In the genomic region with DNA sequence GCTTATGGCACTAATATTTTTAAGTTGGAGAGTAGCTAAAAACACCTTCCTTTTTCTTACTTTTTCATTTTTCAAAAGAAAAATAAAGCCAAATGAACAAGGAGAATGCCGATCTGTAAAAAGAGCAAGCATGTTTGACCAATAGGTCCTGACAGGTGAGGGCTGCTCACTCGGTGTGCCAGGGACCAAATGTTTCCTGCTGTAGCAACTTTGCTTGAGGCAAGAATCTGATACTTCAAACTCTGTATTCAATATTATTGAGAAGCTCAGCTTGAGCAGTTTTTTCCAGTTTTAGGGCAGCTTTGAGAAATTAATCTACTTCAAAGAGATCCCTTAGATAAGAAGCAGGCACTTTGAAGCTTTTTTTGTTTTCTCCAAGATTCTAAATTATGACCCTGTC, we compare ENCODE assay signal across 17 cellular contexts.
DNase-seq lines count a peak whose midpoint lies in the region; TF ChIP-seq lines count a peak whose summit lies in the region.
"Had no signal": no experiment of that assay in that cellular context is flagged by ENCODE, and none has a peak within 500 bp of the region (broad histone marks: within the 10 kb centered on the region; RNA-seq: fewer than 3 reads in every experiment).

No MANE protein-coding gene starts in this region.

- no peaks in the 10 kb centered on the region for H3K79me2 ChIP-seq in PC-9 (ENCODE audit: low read depth)

- H3K9me3 Mint-ChIP-seq in Caco-2 (ENCODE audit: unreplicated experiment) (no peaks in the 10 kb centered on the region), mesothelial cell of epicardium (no peaks in the 10 kb centered on the region)
- H3K9me3 Mint-ChIP-seq: CD4-positive, alpha-beta memory T cell; HFFc6 had no signal

- CTCF ChIA-PET in Caco-2 (lab: Charles Lee) (interaction anchor here (0.6 to 1.4 kb wide), 4 partner anchors 28 to 141 kb away, joined by 3 to 5 read pairs (median 3); no protein-coding TSS in a partner anchor), PC-9 (lab: Charles Lee) (no interaction called here)

- intact Hi-C loops in Caco-2 (cut with micrococcal nuclease; ENCODE audit: unreplicated experiment): loop anchor here (1.0 to 10.0 kb wide), 6 partner anchors 27 to 396 kb away; a partner anchor contains a TSS
- intact Hi-C loops in PC-9 (cut with micrococcal nuclease; ENCODE audit: unreplicated experiment): no loop called here
- intact Hi-C loops in prostate gland (cut with DNase I): no loop called here

- no peak overlapping the region for H3K4me3 ChIP-seq in Caco-2 (ENCODE audit: low read depth, low read length)
- no peak overlapping the region for H3K4me3 ChIP-seq in PC-9
- H3K4me3 ChIP-seq in prostate gland: no peak overlapping the region
- H3K4me3 ChIP-seq: HAP-1 had no signal

- H3K36me3 Mint-ChIP-seq in Caco-2 (ENCODE audit: insufficient read depth, unreplicated experiment): peaks cover 73% of the 10 kb centered on the region
- H3K36me3 Mint-ChIP-seq in mesothelial cell of epicardium: peaks cover 5% of the 10 kb centered on the region
- H3K36me3 Mint-ChIP-seq: CD4-positive, alpha-beta memory T cell had no signal

- H4K20me1 ChIP-seq in PC-9 (ENCODE audit: insufficient read depth): no peaks in the 10 kb centered on the region

- no peak for TF ChIP-seq POLR2A in prostate gland (IDR thresholded peaks at IDR 0.05)

- H3K27me3 Mint-ChIP-seq in Caco-2 (ENCODE audit: insufficient read depth, unreplicated experiment) (no peaks in the 10 kb centered on the region), mesothelial cell of epicardium (ENCODE audit: low read depth) (no peaks in the 10 kb centered on the region)

- DNase-seq in Caco-2 (peak; percentile 78), PC-9 (peak in 1 of 2 experiments; percentile 43), mesothelial cell of epicardium (ENCODE audit: low spot score in 2 of 2, unreplicated experiment in 2 of 2) (no peak), prostate gland (ENCODE audit: low spot score) (peak; percentile 28), DMS114 treated with DMSO at 0.1 percent for 48 hours (lab: John Stamatoyannopoulos, UW; ENCODE audit: unreplicated experiment) (no peak), NCI-H82 treated with DMSO at 0.1 percent for 48 hours (lab: John Stamatoyannopoulos, UW; ENCODE audit: unreplicated experiment) (no peak)
- DNase-seq in stimulated activated naive CD4-positive, alpha-beta T cell treated with Interleukin-2 at 50 U/mL for 16 hours (lab: John Stamatoyannopoulos, UW): no peak
- DNase-seq: BE2C; CD4-positive, alpha-beta memory T cell; COR-L47; DMS53; GF-D8; GOT3; HFFc6 had no signal

- H3K4me1 ChIP-seq in Caco-2 (peaks cover 89% of the 10 kb centered on the region), PC-9 (replicated peaks; ENCODE audit: insufficient read depth) (peaks cover 10% of the 10 kb centered on the region; the same call in 1 of the 2 replicates), prostate gland (replicated peaks) (no peaks in the 10 kb centered on the region)
- H3K4me1 ChIP-seq: HAP-1 had no signal

- H3K4me1 Mint-ChIP-seq in Caco-2 (ENCODE audit: low read depth, unreplicated experiment): peaks cover 73% of the 10 kb centered on the region
- peaks cover 63% of the 10 kb centered on the region for H3K4me1 Mint-ChIP-seq in mesothelial cell of epicardium
- H3K4me1 Mint-ChIP-seq: CD4-positive, alpha-beta memory T cell had no signal

- whole genome bisulfite sequencing in prostate gland: 50% methylated on average over 2 of the region's 2 CpGs

- H3K36me3 ChIP-seq in Caco-2 (ENCODE audit: control insufficient read depth, insufficient read depth, low read length) (peaks cover 2% of the 10 kb centered on the region; the same call in 1 of the 2 replicates), PC-9 (ENCODE audit: low read depth) (no peaks in the 10 kb centered on the region), prostate gland (no peaks in the 10 kb centered on the region)
- H3K36me3 ChIP-seq: BE2C had no signal

- H3K9me3 ChIP-seq in Caco-2 (no peaks in the 10 kb centered on the region), PC-9 (ENCODE audit: insufficient read depth, low read depth) (no peaks in the 10 kb centered on the region), prostate gland (no peaks in the 10 kb centered on the region)
- H3K9me3 ChIP-seq: BE2C, HAP-1 had no signal

- H3F3A ChIP-seq in PC-9 (ENCODE audit: insufficient read depth, low read depth): no peaks in the 10 kb centered on the region

- POLR2A ChIA-PET in Caco-2 (lab: Charles Lee): interaction anchor here (0.8 kb wide), 1 partner anchor 365 kb away, joined by 3 read pairs; a partner anchor contains a TSS
- POLR2A ChIA-PET in PC-9 (lab: Charles Lee; ENCODE audit: unreplicated experiment): interaction anchor here (0.6 kb wide), 1 partner anchor 633 kb away, joined by 3 read pairs; no protein-coding TSS in a partner anchor

- TF ChIP-seq CTCF in Caco-2 (IDR thresholded peaks at IDR 0.05; ENCODE audit: insufficient read depth in 1 of 2, low read depth in 1 of 2, low read length in 1 of 2, severe bottlenecking in 1 of 2, unreplicated experiment in 1 of 2) (no peak), PC-9 (conservative IDR thresholded peaks at IDR 0.05) (no peak), mesothelial cell of epicardium (IDR thresholded peaks at IDR 0.05; ENCODE audit: unreplicated experiment) (no peak), prostate gland (IDR thresholded peaks at IDR 0.05) (no peak)

- H3K27ac ChIP-seq in PC-9 (no peak overlapping the region), prostate gland (no peak overlapping the region)
- H3K27ac ChIP-seq: C4-2B, HL-60 had no signal

- peak overlapping the region; percentile 85 for H3K27ac Mint-ChIP-seq in Caco-2 (ENCODE audit: unreplicated experiment)
- peak overlapping the region; percentile 84 for H3K27ac Mint-ChIP-seq in mesothelial cell of epicardium
- H3K27ac Mint-ChIP-seq: CD4-positive, alpha-beta memory T cell; HFFc6 had no signal

- no peak overlapping the region for H2AFZ ChIP-seq in PC-9

- H3K4me3 Mint-ChIP-seq in Caco-2 (ENCODE audit: unreplicated experiment) (peak overlapping the region; percentile 53), mesothelial cell of epicardium (no peak overlapping the region)
- H3K4me3 Mint-ChIP-seq: CD4-positive, alpha-beta memory T cell; HFFc6 had no signal

- H3K9me2 ChIP-seq in PC-9 (ENCODE audit: insufficient read depth): no peaks in the 10 kb centered on the region

- peak overlapping the region; percentile 29; the same call in 1 of the 2 replicates for H3K4me2 ChIP-seq in PC-9

- no peaks in the 10 kb centered on the region for H3K27me3 ChIP-seq in Caco-2 (replicated peaks; ENCODE audit: control insufficient read depth, insufficient read depth, low read length)
- no peaks in the 10 kb centered on the region for H3K27me3 ChIP-seq in PC-9 (ENCODE audit: insufficient read depth, low read depth)
- H3K27me3 ChIP-seq in prostate gland (replicated peaks; ENCODE audit: insufficient read depth): no peaks in the 10 kb centered on the region
- H3K27me3 ChIP-seq: BE2C had no signal

- BruUV-seq in Caco-2 (replicated peaks; lab: Mats Ljungman, UMichigan) (no TSS peak), PC-9 (replicated peaks; lab: Mats Ljungman, UMichigan) (no TSS peak)

Comparison
In these comparisons a context has a peak if more than half of its experiments do, and no peak if none do; other contexts are left out.
1. DNase-seq: peak in Caco-2 (2 of 2) and prostate gland (single experiment); none in mesothelial cell of epicardium (0 of 2), DMS114 treated with DMSO at 0.1 percent for 48 hours (single experiment), NCI-H82 treated with DMSO at 0.1 percent for 48 hours (single experiment) and stimulated activated naive CD4-positive, alpha-beta T cell treated with Interleukin-2 at 50 U/mL for 16 hours (single experiment).